In the genomic region with DNA sequence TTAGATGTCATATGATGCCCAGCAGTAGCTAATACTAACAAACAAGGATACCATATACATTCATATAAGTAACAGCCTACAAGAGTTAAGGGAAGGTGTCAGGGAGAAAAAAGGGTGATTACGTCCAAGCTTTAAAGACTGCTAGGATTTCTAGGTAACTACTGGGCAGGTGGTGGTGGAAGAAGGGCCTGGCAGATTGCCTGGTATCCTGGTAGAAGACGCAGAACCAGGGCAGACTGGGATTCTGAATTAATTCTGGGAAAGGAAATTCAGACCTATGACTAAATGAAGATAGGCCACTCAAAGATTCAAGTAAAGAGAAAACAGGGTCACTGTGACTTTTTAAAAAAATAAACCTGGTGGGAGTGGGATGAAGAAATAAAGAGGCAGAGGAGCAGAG, we compare ENCODE assay signal across 27 cellular contexts. TPM values are rescaled to one million over a fixed set of nuclear protein-coding genes. Genes with fewer than 3 reads are reported as not detected.
"Had no signal": no experiment of that assay in that cellular context is flagged by ENCODE, and none has a peak within 500 bp of the region (broad histone marks: within the 10 kb centered on the region; RNA-seq: fewer than 3 reads in every experiment).

No MANE protein-coding gene starts in this region.

- H3K4me3 Mint-ChIP-seq: activated CD8-positive, alpha-beta T cell treated with anti-CD3 and anti-CD28 coated beads for 36 hours; activated T-helper 1 cell treated with anti-CD3 and anti-CD28 coated beads, Interleukin-12 subunit alpha, Interleukin-12 subunit beta, Interleukin-2, Interleukin-4 antibody, amounts not matched to agents 30 ng/mL and 10 ng/mL and 1 ng/mL, durations not matched to agents 14 hours and 24 hours and 36 hours had no signal

- H3K9me3 Mint-ChIP-seq: activated CD8-positive, alpha-beta T cell treated with anti-CD3 and anti-CD28 coated beads for 36 hours; activated naive CD4-positive, alpha-beta T cell treated with anti-CD3 and anti-CD28 coated beads, Interleukin-2, amount 50 U/mL, for 72 hours; activated T-helper 1 cell treated with anti-CD3 and anti-CD28 coated beads, Interleukin-12 subunit alpha, Interleukin-12 subunit beta, Interleukin-2, Interleukin-4 antibody, amounts not matched to agents 30 ng/mL and 10 ng/mL and 1 ng/mL, durations not matched to agents 14 hours and 24 hours and 36 hours had no signal

- DNase-seq: activated CD4-positive, alpha-beta T cell treated with anti-CD3 and anti-CD28 coated beads for 4 hours; activated CD8-positive, alpha-beta memory T cell treated with anti-CD3 and anti-CD28 coated beads, Interleukin-2, amount 50 U/mL, for 4 hours; activated CD8-positive, alpha-beta T cell treated with anti-CD3 and anti-CD28 coated beads for 36 hours; activated effector memory CD4-positive, alpha-beta T cell treated with anti-CD3 and anti-CD28 coated beads, Interleukin-2, amount 50 U/mL, for 16 hours; activated naive CD4-positive, alpha-beta T cell treated with Interleukin-2 at 50 U/mL for 16 hours; cortex of kidney; KG1; NCI-H1092; NCI-H1930; NCI-H2107; NCI-H526; NCI-H774; NK-92 treated with Interleukin-12 subunit alpha and Interleukin-12 subunit beta, amount 100 ng/mL, for 24 hours; OCI-M1; Right ventricle myocardium superior; SW 1271 had no signal

- ATAC-seq: activated CD4-positive, CD25-positive, alpha-beta regulatory T cell treated with anti-CD3 and anti-CD28 coated beads, Interleukin-2, amount 50 U/mL, for 24 hours; activated CD8-positive, alpha-beta T cell treated with anti-CD3 and anti-CD28 coated beads for 36 hours; activated naive CD4-positive, alpha-beta T cell treated with anti-CD3 and anti-CD28 coated beads, Interleukin-2, amount 50 U/mL, for 72 hours; Panc1; SK-N-SH treated with all-trans-retinoic acid at 6 μM for 48 hours had no signal

- H3K27ac Mint-ChIP-seq: activated CD8-positive, alpha-beta T cell treated with anti-CD3 and anti-CD28 coated beads for 36 hours; activated T-helper 1 cell treated with anti-CD3 and anti-CD28 coated beads, Interleukin-12 subunit alpha, Interleukin-12 subunit beta, Interleukin-2, Interleukin-4 antibody, amounts not matched to agents 30 ng/mL and 10 ng/mL and 1 ng/mL, durations not matched to agents 14 hours and 24 hours and 36 hours had no signal

- H3K27me3 Mint-ChIP-seq: activated CD8-positive, alpha-beta T cell treated with anti-CD3 and anti-CD28 coated beads for 36 hours had no signal

RNA-seq across cellular contexts. Expression of a gene that starts 36.9 kb away (rescaled TPM):
- total RNA-seq: activated CD8-positive, alpha-beta T cell treated with anti-CD3 and anti-CD28 coated beads for 36 hours; activated naive CD4-positive, alpha-beta T cell treated with anti-CD3 and anti-CD28 coated beads, Interleukin-2, amount 50 U/mL, for 72 hours; activated T-helper 1 cell treated with anti-CD3 and anti-CD28 coated beads, Interleukin-12 subunit alpha, Interleukin-12 subunit beta, Interleukin-2, Interleukin-4 antibody, amounts not matched to agents 30 ng/mL and 10 ng/mL and 1 ng/mL, durations not matched to agents 14 hours and 24 hours and 36 hours; cardiac septum; LHCN-M2; M059J; NCI-H460; Right ventricle myocardium superior; SJSA1; T-helper 1 cell treated with Interleukin-12 subunit alpha and Interleukin-12 subunit beta and Interleukin-4 antibody, amounts not matched to agents 30 ng/mL and 1 ng/mL, for 36 hours had no signal
